Comparison of ENCODE assay signal across 8 cellular contexts in genomic region chr2:144515694-144516416, GRCh38. TPM values are rescaled to one million over a fixed set of nuclear protein-coding genes. Genes with fewer than 3 reads are reported as not detected.
DNase-seq lines count a peak whose midpoint lies in the region; ATAC-seq, FAIRE-seq and TF ChIP-seq lines count a peak whose summit lies in the region.

No MANE protein-coding gene starts in this region.

- no peak for FAIRE-seq in A549 (lab: Jason Lieb, UNC)

- peaks cover 0 to 2% (median 0%) of the 10 kb centered on the region in 11 donors for H3K9me3 Mint-ChIP-seq in naive thymus-derived CD4-positive, alpha-beta T cell

- H3K36me3 ChIP-seq in HEK293 (ENCODE audit: control insufficient read depth in 2 of 2, insufficient read depth in 1 of 2, low read length in 2 of 2) (peaks cover 0 to 15% of the 10 kb centered on the region in 2 experiments; a peak in 1 of 3 replicates), aorta (ENCODE audit: control insufficient read depth in 1 of 2, insufficient read depth in 2 of 2, low read length in 1 of 2) (no peaks in the 10 kb centered on the region)
- no peaks in the 10 kb centered on the region for H3K36me3 ChIP-seq in naive thymus-derived CD4-positive, alpha-beta T cell (ENCODE audit: control insufficient read depth in 2 of 3, insufficient read depth in 3 of 3, low read length in 3 of 3)

- peaks cover 5 to 22% (median 18%) of the 10 kb centered on the region in 7 donors for H3K4me1 Mint-ChIP-seq in naive thymus-derived CD4-positive, alpha-beta T cell

- peak overlapping the region in 4 of 9 donors; percentile 3 to 75 (median 48) for H3K27ac Mint-ChIP-seq in naive thymus-derived CD4-positive, alpha-beta T cell

- TF ChIP-seq POLR2A in A549 (IDR thresholded peaks at IDR 0.05; ENCODE audit: low read length) (no peak), erythroblast (IDR thresholded peaks at IDR 0.05; ENCODE audit: low read length) (peak; percentile 40)

- H3K4me3 ChIP-seq in A549 (peak overlapping the region; percentile 92), HEK293 (ENCODE audit: low read depth, low read length) (peak overlapping the region; percentile 90), WI38 (ENCODE audit: low read depth, low read length) (peak overlapping the region; percentile 84), aorta (ENCODE audit: low read length in 2 of 2) (peak overlapping the region; percentile 100)
- peak overlapping the region; percentile 56 for H3K4me3 ChIP-seq in naive thymus-derived CD4-positive, alpha-beta T cell (ENCODE audit: low read length)

- peak in 1 of 2 experiments; percentile 32; a peak in 3 of 6 replicates for ATAC-seq in A549
- peak; percentile 18 for ATAC-seq in naive thymus-derived CD4-positive, alpha-beta T cell
- peak; percentile 37 for ATAC-seq in aorta (ENCODE audit: low FRiP score)

- POLR2A ChIA-PET in A549 (lab: Yijun Ruan, JAX) (no interaction called here), HEK293 (lab: Yijun Ruan, JAX) (no interaction called here)
- POLR2A ChIA-PET in naive thymus-derived CD4-positive, alpha-beta T cell (lab: Charles Lee): no interaction called here

- peaks cover 0 to 1% (median 0%) of the 10 kb centered on the region in 5 donors for H3K36me3 Mint-ChIP-seq in naive thymus-derived CD4-positive, alpha-beta T cell

- no peak for TF ChIP-seq CTCF in A549 (IDR thresholded peaks at IDR 0.05)
- TF ChIP-seq CTCF in HEK293 (tag by site-specific recombination; IDR thresholded peaks at IDR 0.05): peak; percentile 62; the same call in 1 of the 2 replicates
- no peak for TF ChIP-seq CTCF in WI38 (IDR thresholded peaks at IDR 0.05; ENCODE audit: low read depth, low read length)
- no peak for TF ChIP-seq CTCF in GM13977 (IDR thresholded peaks at IDR 0.05; ENCODE audit: extremely low read depth, insufficient read depth, missing control alignments)

- peak overlapping the region; percentile 68 to 87 (median 82) for H3K4me3 Mint-ChIP-seq in naive thymus-derived CD4-positive, alpha-beta T cell

- peaks cover 0 to 25% of the 10 kb centered on the region in 2 donors for H3K27me3 ChIP-seq in naive thymus-derived CD4-positive, alpha-beta T cell (ENCODE audit: control insufficient read depth in 2 of 2, insufficient read depth in 2 of 2, low read length in 2 of 2)
- no peaks in the 10 kb centered on the region for H3K27me3 ChIP-seq in aorta (ENCODE audit: control insufficient read depth in 1 of 2, insufficient read depth in 2 of 2, low read length in 1 of 2)

- no peak for TF ChIP-seq EP300 in A549 (IDR thresholded peaks at IDR 0.05)

- TF ChIP-seq RAD21 in A549 (conservative IDR thresholded peaks at IDR 0.05 in 1 of 2, IDR thresholded peaks at IDR 0.05 in 1 of 2): no peak

- peak in 1 of 2 experiments; percentile 29 for DNase-seq in A549 (ENCODE audit: low read depth in 1 of 2, low spot score in 1 of 2)
- peak; percentile 75 to 83 for DNase-seq in erythroblast (lab: John Stamatoyannopoulos, UW)
- peak in 1 of 9 donors; percentile 62 for DNase-seq in naive thymus-derived CD4-positive, alpha-beta T cell
- DNase-seq in aorta: peak; percentile 73 to 87
- no peak for DNase-seq in GM13977 (ENCODE audit: low spot score)
- no peak for DNase-seq in OCI-M2 (lab: John Stamatoyannopoulos, UW; ENCODE audit: unreplicated experiment)

- peaks cover 38% of the 10 kb centered on the region for H3K4me1 ChIP-seq in A549
- H3K4me1 ChIP-seq in HEK293 (ENCODE audit: control insufficient read depth, insufficient read depth, low read length): peaks cover 14% of the 10 kb centered on the region; the same call in 1 of the 2 replicates
- H3K4me1 ChIP-seq in naive thymus-derived CD4-positive, alpha-beta T cell (ENCODE audit: control insufficient read depth in 2 of 2, insufficient read depth in 2 of 2, low read length in 2 of 2): peaks cover 22 to 26% of the 10 kb centered on the region in 2 donors
- H3K4me1 ChIP-seq in aorta (ENCODE audit: control insufficient read depth in 1 of 2, insufficient read depth in 2 of 2, low read length in 2 of 2): peaks cover 3 to 5% of the 10 kb centered on the region in 2 donors

- H3K4me2 ChIP-seq in A549: peak overlapping the region; percentile 91

- H3K9me3 ChIP-seq in A549: no peaks in the 10 kb centered on the region
- H3K9me3 ChIP-seq in HEK293 (ENCODE audit: control insufficient read depth, insufficient read depth, low read depth, low read length): no peaks in the 10 kb centered on the region
- no peaks in the 10 kb centered on the region for H3K9me3 ChIP-seq in naive thymus-derived CD4-positive, alpha-beta T cell (ENCODE audit: control insufficient read depth in 2 of 3, low read length in 3 of 3)
- H3K9me3 ChIP-seq in aorta (ENCODE audit: control insufficient read depth, low read length): no peaks in the 10 kb centered on the region

- WGBS in A549 (ENCODE audit: missing lambda C conversion rate): 35% methylated on average over 33 of the region's 50 CpGs
- WGBS in aorta, 2 donors: 0 to 1% methylated on average over 48 to 50 of the region's 50 CpGs

- in situ Hi-C loops in GM13977 (cut with MboI; ENCODE audit: low pct_unique_long_range_greater_than_20kb, low sequenced_read_pairs, unreplicated experiment): loop anchor here (10.0 kb wide), 1 partner anchor 351 kb away; no protein-coding TSS in a partner anchor

- H3K27me3 Mint-ChIP-seq in naive thymus-derived CD4-positive, alpha-beta T cell: peaks cover 42 to 62% (median 49%) of the 10 kb centered on the region in 5 donors

- intact Hi-C loops in naive thymus-derived CD4-positive, alpha-beta T cell (cut with micrococcal nuclease): loop anchor here (5.0 to 10.0 kb wide), 3 partner anchors 184 to 1481 kb away; a partner anchor contains a TSS
- intact Hi-C loops in aorta (cut with DNase I): loop anchor here (5.0 to 10.0 kb wide), 6 partner anchors 129 to 1239 kb away; no protein-coding TSS in a partner anchor

- CTCF ChIA-PET in A549 (lab: Yijun Ruan, JAX): no interaction called here
- CTCF ChIA-PET in HEK293 (lab: Yijun Ruan, JAX): interaction anchor here (0.7 kb wide), 1 partner anchor 62 kb away, joined by 5 read pairs; no protein-coding TSS in a partner anchor
- CTCF ChIA-PET in naive thymus-derived CD4-positive, alpha-beta T cell (lab: Charles Lee): no interaction called here

- H3K27ac ChIP-seq in A549: peak overlapping the region; percentile 93 to 95
- H3K27ac ChIP-seq in HEK293 (ENCODE audit: extremely low read depth, low read depth, low read length): peak overlapping the region; percentile 96; the same call in 1 of the 2 replicates
- no peak overlapping the region for H3K27ac ChIP-seq in naive thymus-derived CD4-positive, alpha-beta T cell (ENCODE audit: low read depth, low read length)
- peak overlapping the region; percentile 91 to 98 for H3K27ac ChIP-seq in aorta (ENCODE audit: low read depth in 1 of 2, low read length in 2 of 2)

TF ChIP-seq in A549, 52 proteins besides CTCF, POLR2A, EP300 and RAD21:
- TF ChIP-seq JUN (IDR thresholded peaks at IDR 0.05): no peak
- no peak for TF ChIP-seq CHD2 (IDR thresholded peaks at IDR 0.05; ENCODE audit: low read length, partially characterized antibody)
- TF ChIP-seq SMC3 (IDR thresholded peaks at IDR 0.05): 0 out of 3 replicates have a peak, but pooled peaks have one; percentile 7

TF ChIP-seq in HEK293, 187 proteins besides CTCF, POLR2A, EP300 and RAD21 (continues in another document):
- peak; percentile 67 for TF ChIP-seq ZFHX2 (tag by site-specific recombination; conservative IDR thresholded peaks at IDR 0.05)
- TF ChIP-seq ZSCAN23 (tag by site-specific recombination; IDR thresholded peaks at IDR 0.05): no peak
- peak; percentile 56; the same call in 1 of the 2 replicates for TF ChIP-seq PRDM1 (tag by site-specific recombination; IDR thresholded peaks at IDR 0.05)
- no peak for TF ChIP-seq HOXC10 (CRISPR knock-in tag; IDR thresholded peaks at IDR 0.05)
- TF ChIP-seq ZNF202 (tag by site-specific recombination; IDR thresholded peaks at IDR 0.05; ENCODE audit: borderline replicate concordance): no peak
- TF ChIP-seq ZNF658 (tag by site-specific recombination; IDR thresholded peaks at IDR 0.05): no peak
- no peak for TF ChIP-seq ZNF610 (tag by site-specific recombination; IDR thresholded peaks at IDR 0.05; ENCODE audit: borderline replicate concordance)
- no peak for TF ChIP-seq ZNF221 (tag by site-specific recombination; IDR thresholded peaks at IDR 0.05; ENCODE audit: borderline replicate concordance)
- TF ChIP-seq PBX3 (CRISPR knock-in tag; IDR thresholded peaks at IDR 0.05): no peak
- no peak for TF ChIP-seq BCL11B (tag by site-specific recombination; IDR thresholded peaks at IDR 0.05; ENCODE audit: low read depth)
- no peak for TF ChIP-seq ZNF211 (tag by site-specific recombination; IDR thresholded peaks at IDR 0.05; ENCODE audit: low read depth)
- TF ChIP-seq ZNF549 (tag by site-specific recombination; IDR thresholded peaks at IDR 0.05): no peak
- TF ChIP-seq ZSCAN4 (tag by site-specific recombination; IDR thresholded peaks at IDR 0.05): peak; percentile 97

RNA-seq across cellular contexts. Expression of gene ZEB2, which starts 4.1 kb away (rescaled TPM):
- polyA plus RNA-seq in A549 (2011; rRNA removed) (6.6 and 7.0 TPM in 2 replicates), A549 (2017; fragmentation: RNase III; extraction: RNeasy Plus Mini Kit Qiagen cat#74134 plus additional on column Dnase treatment) (3.3 to 4.2 TPM (median 3.8 TPM) in 3 replicates), aorta (10 to 100 TPM; 38.7 to 67.6 TPM)
- polyA plus RNA-seq in A549 (2012; cell fraction: cytosol; rRNA removed): 2.3 and 2.9 TPM in 2 replicates
- 3.0 and 4.2 TPM in 2 replicates for polyA plus RNA-seq in A549 (2012; cell fraction: nucleus; rRNA removed)
- polyA minus RNA-seq in A549 (2011; rRNA and poly(A)+ RNA removed): 11.6 and 13.4 TPM in 2 replicates
- total RNA-seq in naive thymus-derived CD4-positive, alpha-beta T cell: 100 to 1,000 TPM in 1 of 5 experiments, 10 to 100 TPM in 1, 1 to 10 TPM in 3; 4.2 to 534 (median 6.6) TPM
- polyA plus RNA-seq in naive thymus-derived CD4-positive, alpha-beta T cell: under 1 TPM; 0.26 to 0.39 TPM
- 100 to 1,000 TPM; 174 to 301 TPM for total RNA-seq in aorta

Comparison
In these comparisons a context has a peak if more than half of its experiments do, and no peak if none do; other contexts are left out.
1. DNase-seq: peak in erythroblast (2 of 2) and aorta (2 of 2); none in GM13977 (single experiment) and OCI-M2 (single experiment).
2. RNA of gene ZEB2, which starts 4.1 kb away (polyA plus RNA-seq): 38.7 to 67.6 TPM in aorta; 2.3 to 7.0 TPM in A549 and 0.26 to 0.39 TPM in naive thymus-derived CD4-positive, alpha-beta T cell; every median in the first group is over 4 times any median in the second.
3. Of the 5 proteins assayed by ChIP-seq in both HEK293 and A549: peak only in HEK293: CTCF; only in A549: none; in both: none; in neither: 4.
4. Peak in every context shown above with its lines, with median percentiles within 50 percentile points of each other: H3K4me3 ChIP-seq.